In genomic region chr18:50312296-50313030, GRCh38 we compare ENCODE assay signal across 12 cellular contexts. TPM values are rescaled to one million over a fixed set of nuclear protein-coding genes. Genes with fewer than 3 reads are reported as not detected.
A peak's percentile ranks its signal among the peaks of the same experiment; 100 is the strongest.
DNase-seq lines count a peak whose midpoint lies in the region; ATAC-seq and TF ChIP-seq lines count a peak whose summit lies in the region.
"Had no signal": no experiment of that assay in that cellular context is flagged by ENCODE, and none has a peak within 500 bp of the region (broad histone marks: within the 10 kb centered on the region; RNA-seq: fewer than 3 reads in every experiment).

No MANE protein-coding gene starts in this region.

- no peak for DNase-seq in KG1 (lab: John Stamatoyannopoulos, UW)
- no peak for DNase-seq in NCI-H2227 (lab: John Stamatoyannopoulos, UW; ENCODE audit: unreplicated experiment)
- no peak for DNase-seq in chondrocyte (ENCODE audit: low spot score)
- DNase-seq in mucosa of descending colon: no peak
- DNase-seq: activated T-cell treated with anti-CD3 and anti-CD28 coated beads, Interleukin-2, amount 50 U/mL, for 48 hours; central memory CD4-positive, alpha-beta T cell; head of caudate nucleus; stimulated activated CD4-positive, alpha-beta T cell treated with anti-CD3 and anti-CD28 coated beads, Interleukin-1b, Interleukin-23, amount 100 ng/mL, for 48 hours had no signal

- no peak overlapping the region for H3K9ac ChIP-seq in mucosa of rectum (ENCODE audit: low read depth in 1 of 2, low read length in 2 of 2)

- peaks cover 9% of the 10 kb centered on the region for H3K4me1 Mint-ChIP-seq in chondrocyte (ENCODE audit: low read depth)

- H3K4me1 ChIP-seq in mucosa of rectum (ENCODE audit: control insufficient read depth in 2 of 2, insufficient read depth in 2 of 2, low read length in 2 of 2): peaks cover 0 to 3% of the 10 kb centered on the region in 2 donors
- H3K4me1 ChIP-seq in mucosa of descending colon (ENCODE audit: low read depth): no peaks in the 10 kb centered on the region

- H3K27me3 ChIP-seq in mucosa of rectum (ENCODE audit: control insufficient read depth in 2 of 2, insufficient read depth in 2 of 2, low read length in 2 of 2): no peaks in the 10 kb centered on the region

- H3K9me3 Mint-ChIP-seq in chondrocyte (ENCODE audit: low read depth): no peaks in the 10 kb centered on the region

- peak; percentile 60 for ATAC-seq in GM18873 (IDR thresholded peaks at IDR 0.05; ENCODE audit: low FRiP score, unreplicated experiment)
- peak; percentile 65 for ATAC-seq in HG02571 (IDR thresholded peaks at IDR 0.05; ENCODE audit: unreplicated experiment)
- ATAC-seq in HG03442 (IDR thresholded peaks at IDR 0.05; ENCODE audit: unreplicated experiment): peak; percentile 69
- ATAC-seq in mucosa of descending colon: no peak

- H3K4me3 ChIP-seq in mucosa of rectum (ENCODE audit: low read length in 2 of 2): no peak overlapping the region
- H3K4me3 ChIP-seq in mucosa of descending colon: no peak overlapping the region

- H3K9me3 ChIP-seq in mucosa of rectum (ENCODE audit: control insufficient read depth in 2 of 2, low read length in 2 of 2) (no peaks in the 10 kb centered on the region), mucosa of descending colon (no peaks in the 10 kb centered on the region)

- H3K27me3 Mint-ChIP-seq in chondrocyte (ENCODE audit: low read depth): peaks cover 32% of the 10 kb centered on the region

- no peak overlapping the region for H3K27ac Mint-ChIP-seq in chondrocyte (ENCODE audit: unreplicated experiment)

- H3K4me3 Mint-ChIP-seq in chondrocyte (ENCODE audit: unreplicated experiment): no peak overlapping the region

- intact Hi-C loops in mucosa of descending colon (cut with DNase I, micrococcal nuclease): no loop called here

- TF ChIP-seq CTCF in chondrocyte (IDR thresholded peaks at IDR 0.05) (no peak), mucosa of descending colon (IDR thresholded peaks at IDR 0.05) (no peak)

- H3K36me3 Mint-ChIP-seq in chondrocyte (ENCODE audit: low read depth): no peaks in the 10 kb centered on the region

- peak overlapping the region; percentile 17 to 24 for H3K27ac ChIP-seq in mucosa of rectum (ENCODE audit: low read depth in 2 of 2, low read length in 2 of 2)

- H3K36me3 ChIP-seq in mucosa of rectum (ENCODE audit: control insufficient read depth in 2 of 2, insufficient read depth in 2 of 2, low read length in 2 of 2) (no peaks in the 10 kb centered on the region), mucosa of descending colon (ENCODE audit: low read depth) (no peaks in the 10 kb centered on the region)

RNA-seq across cellular contexts. Expression of gene CXXC1, which starts 25.0 kb away (rescaled TPM):
- total RNA-seq in chondrocyte: 47.6 to 60.3 TPM (median 59.2 TPM) in 3 replicates
- total RNA-seq in mucosa of descending colon: 10 to 100 TPM; 80.9 to 88.8 (median 83.7) TPM

RNA-seq across cellular contexts. Expression of gene MBD1, which starts 31.1 kb away (rescaled TPM):
- total RNA-seq in chondrocyte (60.3 to 68.4 TPM (median 62.0 TPM) in 3 replicates), mucosa of descending colon (10 to 100 TPM; 71.4 to 90.2 (median 75.1) TPM)

RNA-seq across cellular contexts. Expression of gene CFAP53, which starts 46.2 kb away (rescaled TPM):
- 0.17 to 0.26 TPM in 2 of 3 replicates, not detected in the other for total RNA-seq in chondrocyte
- under 1 TPM in 2 of 3 donors, not detected in 1; 0.27 to 0.47 TPM for total RNA-seq in mucosa of descending colon
